In genomic region chr11:2752923-2753322, GRCh38 we compare ENCODE assay signal across 23 cellular contexts. TPM values are rescaled to one million over a fixed set of nuclear protein-coding genes. Genes with fewer than 3 reads are reported as not detected.
DNase-seq lines count a peak whose midpoint lies in the region; ATAC-seq lines count a peak whose summit lies in the region.
"Had no signal": no experiment of that assay in that cellular context is flagged by ENCODE, and none has a peak within 500 bp of the region (broad histone marks: within the 10 kb centered on the region; RNA-seq: fewer than 3 reads in every experiment).

No MANE protein-coding gene starts in this region.

- H3K4me1 Mint-ChIP-seq in T-cell = no peaks in the 10 kb centered on the region
- H3K4me1 Mint-ChIP-seq: memory B cell had no signal

- DNase-seq in Caki2 (ENCODE audit: low read depth) = peak; percentile 42
- peak; percentile 64 for DNase-seq in amniotic epithelial cell (ENCODE audit: low read depth)
- peak; percentile 47 for DNase-seq in kidney glomerular epithelial cell (lab: John Stamatoyannopoulos, UW)
- DNase-seq in sciatic nerve (ENCODE audit: low spot score) = peak; percentile 52
- DNase-seq in H4 (ENCODE audit: low spot score) = no peak
- DNase-seq in T-cell = no peak
- DNase-seq: effector CD8-positive, alpha-beta T cell; esophagus squamous epithelium; heart right ventricle; Kasumi-1; NCI-H1092; NCI-H2029; NCI-H446; Peyer's patch; stimulated activated CD4-positive, alpha-beta T cell treated with anti-CD3 and anti-CD28 coated beads, Interleukin-4, amount 100 ng/mL, for 24 hours; T1000 had no signal

- ATAC-seq in sciatic nerve = no peak
- no peak for ATAC-seq in GM21576 (IDR thresholded peaks at IDR 0.05; ENCODE audit: unreplicated experiment)
- ATAC-seq in GM18502 (IDR thresholded peaks at IDR 0.05; ENCODE audit: poor library complexity, unreplicated experiment) = no peak
- ATAC-seq in T-cell (replicated peaks in 1 of 4) = no peak
- ATAC-seq: GM23338; heart right ventricle; naive thymus-derived CD8-positive, alpha-beta T cell; psoas muscle had no signal

- no peaks in the 10 kb centered on the region for H3K27me3 Mint-ChIP-seq in T-cell
- H3K27me3 Mint-ChIP-seq: memory B cell; naive thymus-derived CD8-positive, alpha-beta T cell had no signal

- H3K36me3 Mint-ChIP-seq in T-cell = peaks cover 28% of the 10 kb centered on the region

- in situ Hi-C loops in Caki2 (cut with HindIII; ENCODE audit: low pct_unique_long_range_greater_than_20kb, low sequenced_read_pairs) = no loop called here

- POLR2A ChIA-PET in T-cell (lab: Charles Lee) = no interaction called here

- no peak overlapping the region for H3K4me3 Mint-ChIP-seq in T-cell
- H3K4me3 Mint-ChIP-seq: GM23338; memory B cell; naive thymus-derived CD8-positive, alpha-beta T cell had no signal

- intact Hi-C loops in sciatic nerve (cut with DNase I) = no loop called here

- H3K9me3 Mint-ChIP-seq in T-cell = peaks cover 4 to 8% (median 4%) of the 10 kb centered on the region in 3 donors

- CTCF ChIA-PET in T-cell (lab: Charles Lee) = no interaction called here

- no peak overlapping the region for H3K27ac Mint-ChIP-seq in T-cell
- H3K27ac Mint-ChIP-seq: activated T-helper 2 cell treated with anti-CD3 and anti-CD28 coated beads, Interferon-gamma antibody, Interleukin-2, Interleukin-4, amounts not matched to agents 10 μg/mL and 5 μg/mL and 100 μg/mL, durations not matched to agents 14 hours and 24 hours and 36 hours; GM23338; memory B cell had no signal

RNA-seq across cellular contexts. Expression of gene KCNQ1OT1, which starts 53.1 kb away (rescaled TPM):
- total RNA-seq in Caki2 (2014; rRNA removed; shearing (Covaris generic); ENCODE audit: low replicate concordance) = under 0.01 TPM in 1 of 2 replicates, not detected in the other
- total RNA-seq in sciatic nerve = 7.2 TPM
- 0.14 and 0.17 TPM in 2 replicates for total RNA-seq in H4 (2014; rRNA removed; shearing (Covaris generic))
- total RNA-seq in T-cell = under 1 TPM; 0.30 to 0.42 (median 0.35) TPM

Comparison
In these comparisons a context has a peak if more than half of its experiments do, and no peak if none do; other contexts are left out.
1. DNase-seq: peak in Caki2 (single experiment), amniotic epithelial cell (single experiment), kidney glomerular epithelial cell (single experiment) and sciatic nerve (single experiment); none in H4 (single experiment) and T-cell (0 of 34).